ENCODE assay signal across 1 cellular context in genomic region chr19:19280561-19280960, GRCh38.
TF ChIP-seq lines count a peak whose summit lies in the region.

No MANE protein-coding gene starts in this region.

TF ChIP-seq in IMR-90, 13 proteins besides CTCF, POLR2A, EP300 and RAD21 (continued from another document):
- TF ChIP-seq, protein P1, sequence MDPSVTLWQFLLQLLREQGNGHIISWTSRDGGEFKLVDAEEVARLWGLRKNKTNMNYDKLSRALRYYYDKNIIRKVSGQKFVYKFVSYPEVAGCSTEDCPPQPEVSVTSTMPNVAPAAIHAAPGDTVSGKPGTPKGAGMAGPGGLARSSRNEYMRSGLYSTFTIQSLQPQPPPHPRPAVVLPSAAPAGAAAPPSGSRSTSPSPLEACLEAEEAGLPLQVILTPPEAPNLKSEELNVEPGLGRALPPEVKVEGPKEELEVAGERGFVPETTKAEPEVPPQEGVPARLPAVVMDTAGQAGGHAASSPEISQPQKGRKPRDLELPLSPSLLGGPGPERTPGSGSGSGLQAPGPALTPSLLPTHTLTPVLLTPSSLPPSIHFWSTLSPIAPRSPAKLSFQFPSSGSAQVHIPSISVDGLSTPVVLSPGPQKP (IDR thresholded peaks at IDR 0.05; ENCODE audit: borderline replicate concordance, low read depth, low read length), result no peak
- no peak for TF ChIP-seq BHLHE40 (IDR thresholded peaks at IDR 0.05; ENCODE audit: low read depth, low read length)
- no peak for TF ChIP-seq FOS (IDR thresholded peaks at IDR 0.05; ENCODE audit: low read depth, low read length)
- no peak for TF ChIP-seq RCOR1 (IDR thresholded peaks at IDR 0.05; ENCODE audit: insufficient replicate concordance, low read length)
- no peak for TF ChIP-seq CEBPB (IDR thresholded peaks at IDR 0.05; ENCODE audit: low read depth, low read length)
- no peak for TF ChIP-seq MAZ (IDR thresholded peaks at IDR 0.05; ENCODE audit: borderline replicate concordance, low read depth, low read length)
TF ChIP-seq in IMR-90: peak in this region for 0.
